In the genomic region with DNA sequence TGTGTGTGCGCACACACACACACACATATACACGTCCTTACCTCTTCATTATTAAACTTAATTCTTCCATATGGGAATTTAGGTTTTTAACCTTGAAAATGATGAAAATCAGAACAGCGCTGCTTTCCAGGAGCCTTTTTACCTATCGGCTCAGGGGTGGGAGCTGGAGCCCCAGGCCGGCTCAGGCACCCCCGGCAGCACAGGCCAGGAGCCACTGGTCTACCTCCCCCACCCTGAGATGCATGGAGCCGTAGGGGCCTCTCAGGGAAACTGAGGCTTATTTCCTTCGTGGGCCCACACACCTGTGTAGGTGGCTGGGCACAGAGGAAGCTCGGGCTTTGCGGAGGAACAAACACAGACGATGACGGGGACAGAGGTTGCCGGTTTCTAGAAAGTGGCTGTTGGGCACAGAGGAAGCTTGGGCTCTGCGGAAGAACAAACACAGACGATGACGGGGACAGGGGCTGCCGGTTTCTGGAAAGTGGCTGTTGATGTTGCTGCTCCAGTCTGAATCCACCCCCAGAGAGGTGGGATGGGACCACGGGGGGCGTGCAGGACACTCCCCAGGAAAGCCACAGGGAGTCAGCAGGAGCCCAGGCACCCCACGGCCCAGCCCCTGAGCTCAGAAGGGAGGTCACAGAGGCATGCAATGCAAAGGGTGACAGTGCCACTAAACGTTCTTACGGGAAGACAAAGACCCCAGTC, we compare ENCODE assay signal across 20 cellular contexts.
A peak's percentile ranks its signal among the peaks of the same experiment; 100 is the strongest.
DNase-seq lines count a peak whose midpoint lies in the region; ATAC-seq and TF ChIP-seq lines count a peak whose summit lies in the region.
"Had no signal": no experiment of that assay in that cellular context is flagged by ENCODE, and none has a peak within 500 bp of the region (broad histone marks: within the 10 kb centered on the region; RNA-seq: fewer than 3 reads in every experiment).

No MANE protein-coding gene starts in this region.

- no peak overlapping the region for H3K4me3 ChIP-seq in HEK293 (ENCODE audit: low read depth, low read length)
- H3K4me3 ChIP-seq: GM23248, heart right ventricle, left ventricle myocardium inferior had no signal

- CTCF ChIA-PET in HEK293 (lab: Yijun Ruan, JAX), result no interaction called here

- H3K4me3 Mint-ChIP-seq in osteocyte (ENCODE audit: unreplicated experiment), result no peak overlapping the region
- H3K4me3 Mint-ChIP-seq: activated naive CD4-positive, alpha-beta T cell treated with anti-CD3 and anti-CD28 coated beads, Interleukin-2, amount 10 ng/mL, durations not matched to agents 7 days and 5 days had no signal

- H3K4me1 ChIP-seq in HEK293 (ENCODE audit: control insufficient read depth, insufficient read depth, low read length), result no peaks in the 10 kb centered on the region
- H3K4me1 ChIP-seq: heart right ventricle, left ventricle myocardium inferior had no signal

- TF ChIP-seq CTCF in HEK293 (tag by site-specific recombination; IDR thresholded peaks at IDR 0.05), result no peak
- TF ChIP-seq CTCF in osteocyte (IDR thresholded peaks at IDR 0.05), result no peak

- H3K4me1 Mint-ChIP-seq in osteocyte (ENCODE audit: unreplicated experiment), result no peaks in the 10 kb centered on the region

- no peaks in the 10 kb centered on the region for H3K36me3 ChIP-seq in HEK293 (ENCODE audit: control insufficient read depth in 2 of 2, insufficient read depth in 1 of 2, low read length in 2 of 2)
- H3K36me3 ChIP-seq: heart right ventricle, left ventricle myocardium inferior had no signal

- H3K27me3 Mint-ChIP-seq in osteocyte (ENCODE audit: unreplicated experiment), result peaks cover 37% of the 10 kb centered on the region

- POLR2A ChIA-PET in HEK293 (lab: Yijun Ruan, JAX), result no interaction called here

- DNase-seq in activated CD4-positive, CD25-positive, alpha-beta regulatory T cell treated with anti-CD3 and anti-CD28 coated beads, Interleukin-2, amount 50 U/mL, for 72 hours, result peak; percentile 27
- DNase-seq in activated CD4-positive, CD25-positive, alpha-beta regulatory T cell (lab: John Stamatoyannopoulos, UW), result no peak
- DNase-seq in ecto neural progenitor cell (ENCODE audit: low spot score) (peak; percentile 42), osteocyte (ENCODE audit: extremely low spot score, unreplicated experiment) (peak; percentile 79), NK-92 (lab: John Stamatoyannopoulos, UW; ENCODE audit: unreplicated experiment) (no peak)
- DNase-seq: activated CD4-positive, alpha-beta T cell treated with anti-CD3 and anti-CD28 coated beads for 4 hours; activated naive CD4-positive, alpha-beta T cell treated with anti-CD3 and anti-CD28 coated beads, Interleukin-2, amount 10 ng/mL, durations not matched to agents 7 days and 5 days; central memory CD4-positive, alpha-beta T cell; GM23248; heart right ventricle; left ventricle myocardium inferior; NCI-H1092; NCI-H2029; NCI-H82 had no signal

- no peak overlapping the region for H3K27ac Mint-ChIP-seq in osteocyte (ENCODE audit: unreplicated experiment)
- H3K27ac Mint-ChIP-seq: activated naive CD4-positive, alpha-beta T cell treated with anti-CD3 and anti-CD28 coated beads, Interleukin-2, amount 10 ng/mL, durations not matched to agents 7 days and 5 days; progenitor cell of endocrine pancreas had no signal

- H3K9me3 ChIP-seq in HEK293 (ENCODE audit: control insufficient read depth, insufficient read depth, low read depth, low read length), result no peaks in the 10 kb centered on the region

- H3K36me3 Mint-ChIP-seq in osteocyte (ENCODE audit: unreplicated experiment), result no peaks in the 10 kb centered on the region
- H3K36me3 Mint-ChIP-seq: activated naive CD4-positive, alpha-beta T cell treated with anti-CD3 and anti-CD28 coated beads, Interleukin-2, amount 10 ng/mL, durations not matched to agents 7 days and 5 days had no signal

- H3K9me3 Mint-ChIP-seq in osteocyte (ENCODE audit: unreplicated experiment), result no peaks in the 10 kb centered on the region
- H3K9me3 Mint-ChIP-seq: activated naive CD4-positive, alpha-beta T cell treated with anti-CD3 and anti-CD28 coated beads, Interleukin-2, amount 10 ng/mL, durations not matched to agents 7 days and 5 days had no signal

- ATAC-seq in HG02884 (IDR thresholded peaks at IDR 0.05; ENCODE audit: unreplicated experiment) (no peak), SK-N-SH treated with all-trans-retinoic acid at 6 μM for 48 hours (no peak)

- no peak overlapping the region for H3K27ac ChIP-seq in HEK293 (ENCODE audit: extremely low read depth, low read depth, low read length)
- H3K27ac ChIP-seq: 22Rv1, GM23248, heart right ventricle, HL-60, left ventricle myocardium inferior had no signal

TF ChIP-seq in HEK293, 187 proteins besides CTCF, POLR2A, EP300 and RAD21:
- TF ChIP-seq SETDB1 (IDR thresholded peaks at IDR 0.05; ENCODE audit: insufficient read length, low read length) (no peak), ZNF341 (tag by site-specific recombination; IDR thresholded peaks at IDR 0.05; ENCODE audit: low read depth) (peak; percentile 46; the same call in 1 of the 2 replicates), ZIC2 (tag by site-specific recombination; IDR thresholded peaks at IDR 0.05) (0 out of 2 replicates have a peak, but pooled peaks have one; percentile 38), REPIN1 (tag by site-specific recombination; IDR thresholded peaks at IDR 0.05; ENCODE audit: low read depth) (no peak)
TF ChIP-seq in HEK293: peak in this region for 2.

TF ChIP-seq in SK-N-SH treated with all-trans-retinoic acid at 6 μM for 48 hours, 23 proteins besides CTCF, POLR2A, EP300 and RAD21:
- TF ChIP-seq ZFP30 (CRISPR knock-in tag; IDR thresholded peaks at IDR 0.05) (no peak), ZNF8 (CRISPR knock-in tag; IDR thresholded peaks at IDR 0.05) (no peak), ZNF565 (CRISPR knock-in tag; conservative IDR thresholded peaks at IDR 0.05; ENCODE audit: low read depth) (no peak), CSDC2 (CRISPR knock-in tag; IDR thresholded peaks at IDR 0.05) (no peak), CSRNP3 (CRISPR knock-in tag; IDR thresholded peaks at IDR 0.05) (no peak), ZC3H10 (CRISPR knock-in tag; IDR thresholded peaks at IDR 0.05) (no peak), SNAI2 (CRISPR knock-in tag; IDR thresholded peaks at IDR 0.05) (no peak), ESRRG (CRISPR knock-in tag; IDR thresholded peaks at IDR 0.05) (no peak)
- TF ChIP-seq, protein P1, sequence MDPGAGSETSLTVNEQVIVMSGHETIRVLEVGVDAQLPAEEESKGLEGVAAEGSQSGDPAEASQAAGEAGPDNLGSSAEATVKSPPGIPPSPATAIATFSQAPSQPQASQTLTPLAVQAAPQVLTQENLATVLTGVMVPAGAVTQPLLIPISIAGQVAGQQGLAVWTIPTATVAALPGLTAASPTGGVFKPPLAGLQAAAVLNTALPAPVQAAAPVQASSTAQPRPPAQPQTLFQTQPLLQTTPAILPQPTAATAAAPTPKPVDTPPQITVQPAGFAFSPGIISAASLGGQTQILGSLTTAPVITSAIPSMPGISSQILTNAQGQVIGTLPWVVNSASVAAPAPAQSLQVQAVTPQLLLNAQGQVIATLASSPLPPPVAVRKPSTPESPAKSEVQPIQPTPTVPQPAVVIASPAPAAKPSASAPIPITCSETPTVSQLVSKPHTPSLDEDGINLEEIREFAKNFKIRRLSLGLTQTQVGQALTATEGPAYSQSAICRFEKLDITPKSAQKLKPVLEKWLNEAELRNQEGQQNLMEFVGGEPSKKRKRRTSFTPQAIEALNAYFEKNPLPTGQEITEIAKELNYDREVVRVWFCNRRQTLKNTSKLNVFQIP (CRISPR knock-in tag; IDR thresholded peaks at IDR 0.05; ENCODE audit: borderline replicate concordance, low read depth), result no peak
- TF ChIP-seq, protein P2, sequence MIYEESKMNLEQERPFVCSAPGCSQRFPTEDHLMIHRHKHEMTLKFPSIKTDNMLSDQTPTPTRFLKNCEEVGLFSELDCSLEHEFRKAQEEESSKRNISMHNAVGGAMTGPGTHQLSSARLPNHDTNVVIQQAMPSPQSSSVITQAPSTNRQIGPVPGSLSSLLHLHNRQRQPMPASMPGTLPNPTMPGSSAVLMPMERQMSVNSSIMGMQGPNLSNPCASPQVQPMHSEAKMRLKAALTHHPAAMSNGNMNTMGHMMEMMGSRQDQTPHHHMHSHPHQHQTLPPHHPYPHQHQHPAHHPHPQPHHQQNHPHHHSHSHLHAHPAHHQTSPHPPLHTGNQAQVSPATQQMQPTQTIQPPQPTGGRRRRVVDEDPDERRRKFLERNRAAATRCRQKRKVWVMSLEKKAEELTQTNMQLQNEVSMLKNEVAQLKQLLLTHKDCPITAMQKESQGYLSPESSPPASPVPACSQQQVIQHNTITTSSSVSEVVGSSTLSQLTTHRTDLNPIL (CRISPR knock-in tag; IDR thresholded peaks at IDR 0.05; ENCODE audit: low read depth), result no peak

Comparison
In these comparisons a context has a peak if more than half of its experiments do, and no peak if none do; other contexts are left out.
1. DNase-seq: peak in activated CD4-positive, CD25-positive, alpha-beta regulatory T cell treated with anti-CD3 and anti-CD28 coated beads, Interleukin-2, amount 50 U/mL, for 72 hours (single experiment), ecto neural progenitor cell (single experiment) and osteocyte (single experiment); none in activated CD4-positive, CD25-positive, alpha-beta regulatory T cell (0 of 4) and NK-92 (single experiment).